In the genomic region with DNA sequence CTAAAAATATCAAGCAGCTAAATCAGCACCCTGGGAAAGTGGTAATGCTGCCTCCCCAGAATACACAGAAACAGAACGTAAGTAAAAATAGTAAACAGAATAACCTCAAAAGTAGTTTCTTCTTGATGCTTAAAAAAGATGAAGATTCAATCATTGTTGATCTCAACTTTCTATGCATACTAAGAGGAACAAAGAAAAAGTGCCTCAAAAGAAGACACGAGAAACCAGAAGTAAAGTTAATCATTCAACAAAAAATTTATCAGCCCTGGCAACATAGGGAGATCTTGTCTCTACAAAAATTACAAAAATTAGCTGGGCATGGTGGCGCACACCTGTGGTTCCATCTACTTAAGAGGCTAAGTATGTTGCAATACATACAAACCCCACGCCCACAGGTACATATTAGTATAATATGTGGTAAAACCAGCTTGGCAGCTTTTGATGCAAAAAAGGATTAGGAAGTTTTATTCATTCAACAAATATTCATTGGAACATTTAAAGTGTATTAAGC, we compare ENCODE assay signal across 13 cellular contexts.
DNase-seq lines count a peak whose midpoint lies in the region; ATAC-seq and TF ChIP-seq lines count a peak whose summit lies in the region.
"Had no signal": no experiment of that assay in that cellular context is flagged by ENCODE, and none has a peak within 500 bp of the region (broad histone marks: within the 10 kb centered on the region; RNA-seq: fewer than 3 reads in every experiment).

No MANE protein-coding gene starts in this region.

- no peak overlapping the region for H3K27ac ChIP-seq in dorsolateral prefrontal cortex
- H3K27ac ChIP-seq: RWPE1 had no signal

- ATAC-seq in GM18907 (IDR thresholded peaks at IDR 0.05; ENCODE audit: unreplicated experiment) (peak; percentile 90), GM21737 (IDR thresholded peaks at IDR 0.05; ENCODE audit: unreplicated experiment) (peak; percentile 82), HG03196 (IDR thresholded peaks at IDR 0.05; ENCODE audit: unreplicated experiment) (peak; percentile 74)

- H3K27me3 ChIP-seq in dorsolateral prefrontal cortex, result no peaks in the 10 kb centered on the region

- TF ChIP-seq CTCF in dorsolateral prefrontal cortex (IDR thresholded peaks at IDR 0.05 in 54 of 56, conservative IDR thresholded peaks at IDR 0.05 in 2 of 56; ENCODE audit: low read depth in 1 of 56, partially characterized antibody in 56 of 56), result no peak

- intact Hi-C loops in dorsolateral prefrontal cortex (cut with DNase I), result no loop called here

- H3K4me3 ChIP-seq in dorsolateral prefrontal cortex, result no peak overlapping the region

- peak; percentile 28 for DNase-seq in kidney tubule cell (ENCODE audit: low spot score)
- DNase-seq in NK-92 (lab: John Stamatoyannopoulos, UW; ENCODE audit: unreplicated experiment), result no peak
- no peak for DNase-seq in dorsolateral prefrontal cortex
- no peak for DNase-seq in NOMO-1 treated with dmso at 0.1 percent for 144 hours (lab: John Stamatoyannopoulos, UW; ENCODE audit: unreplicated experiment)
- no peak for DNase-seq in COR-L47 (lab: John Stamatoyannopoulos, UW)
- DNase-seq: H9; NCI-H1105; stimulated activated CD4-positive, alpha-beta T cell treated with anti-CD3 and anti-CD28 coated beads, Interleukin-2, amount 100 ng/mL, for 24 hours; substantia nigra had no signal
